ENCODE assay signal across 8 cellular contexts in the genomic region with DNA sequence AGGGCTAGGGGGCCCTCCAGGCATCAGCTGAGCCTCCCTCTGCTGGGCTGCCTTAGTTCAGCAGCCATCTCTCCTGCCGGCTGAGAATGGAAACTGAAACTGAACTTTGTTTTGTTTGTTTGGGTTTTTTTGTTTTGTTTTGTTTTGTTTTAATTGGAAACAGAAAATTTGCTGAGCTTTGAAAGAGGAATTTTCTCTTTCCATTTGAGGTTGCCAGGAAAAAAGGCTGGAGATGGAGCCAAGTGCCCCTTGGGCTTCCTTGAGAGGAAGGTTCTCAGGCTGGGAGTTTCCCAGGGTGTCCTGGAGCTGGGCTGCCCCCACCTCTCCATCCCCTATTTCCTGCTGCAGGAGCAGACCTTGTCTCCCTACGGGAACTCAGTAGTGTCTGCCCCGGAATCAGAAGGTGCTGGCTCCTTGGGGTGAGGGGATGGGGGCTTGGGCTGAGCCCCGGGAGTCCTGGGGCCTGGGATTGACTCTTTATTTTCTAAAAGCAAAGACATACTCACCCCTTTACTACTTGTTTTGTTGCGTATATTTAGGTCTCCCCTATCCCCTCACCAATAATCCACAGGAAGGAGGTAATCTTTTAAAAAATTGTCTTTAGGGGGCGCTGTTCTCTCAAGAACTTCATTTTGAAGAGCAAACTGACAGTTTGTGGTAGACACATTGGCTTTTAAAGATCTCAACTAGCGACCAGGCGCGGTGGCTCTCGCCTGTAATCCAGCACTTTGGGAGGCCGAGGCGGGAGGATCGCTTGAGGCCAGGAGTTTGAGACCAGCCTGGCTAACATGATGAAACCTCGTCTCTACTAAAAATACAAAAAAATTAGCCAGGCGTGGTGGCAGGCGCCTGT. TPM values are rescaled to one million over a fixed set of nuclear protein-coding genes. Genes with fewer than 3 reads are reported as not detected.
A peak's percentile ranks its signal among the peaks of the same experiment; 100 is the strongest.
DNase-seq lines count a peak whose midpoint lies in the region; ATAC-seq and TF ChIP-seq lines count a peak whose summit lies in the region.

No MANE protein-coding gene starts in this region.

- H3K4me3 Mint-ChIP-seq in GM23338: peak overlapping the region; percentile 58
- H3K4me3 Mint-ChIP-seq in MCF 10A (ENCODE audit: unreplicated experiment): no peak overlapping the region

- H4K20me1 ChIP-seq in GM23338 (replicated peaks; ENCODE audit: insufficient read depth): no peaks in the 10 kb centered on the region

- H2AFZ ChIP-seq in GM23338: peak overlapping the region; percentile 35

- 0 out of 2 replicates have a peak overlapping the region, but pooled peaks have one; percentile 13 for H3K27ac ChIP-seq in GM23338 (ENCODE audit: low read depth)

- peaks cover 6% of the 10 kb centered on the region for H3K27me3 Mint-ChIP-seq in GM23338 (ENCODE audit: insufficient read depth, low read depth, poor library complexity)
- H3K27me3 Mint-ChIP-seq in MCF 10A (ENCODE audit: insufficient read depth, unreplicated experiment): no peaks in the 10 kb centered on the region

- peak; percentile 14 for DNase-seq in DMS153 (lab: John Stamatoyannopoulos, UW)
- DNase-seq in DMS153 treated with DMSO at 0.1 percent for 48 hours (lab: John Stamatoyannopoulos, UW; ENCODE audit: unreplicated experiment): no peak
- peak; percentile 96 for DNase-seq in GM23338 (ENCODE audit: low spot score)
- peak; percentile 63 for DNase-seq in LHCN-M2 (ENCODE audit: low read depth)
- DNase-seq in T-helper 9 cell: peak; percentile 41
- peak; percentile 52 for DNase-seq in MCF 10A (ENCODE audit: unreplicated experiment)
- DNase-seq in iPS-NIHi11 (ENCODE audit: low spot score): peak; percentile 51
- DNase-seq in stimulated activated CD4-positive, alpha-beta T cell treated with anti-CD3 and anti-CD28 coated beads, Interleukin-1b, Interleukin-23, amount 100 ng/mL, for 48 hours: peak; percentile 55

- no peaks in the 10 kb centered on the region for H3F3A ChIP-seq in GM23338 (replicated peaks; ENCODE audit: low read depth)

- peak; percentile 94 for ATAC-seq in GM23338

- no peaks in the 10 kb centered on the region for H3K9me2 ChIP-seq in GM23338 (ENCODE audit: insufficient read depth)

- CTCF ChIA-PET in MCF 10A (lab: Yijun Ruan, JAX): interaction anchor here (0.5 to 1.2 kb wide), 14 partner anchors 14 to 1332 kb away, joined by 3 to 5 read pairs (median 3); no protein-coding TSS in a partner anchor

- H3K27me3 ChIP-seq in GM23338 (ENCODE audit: insufficient read depth): no peaks in the 10 kb centered on the region

- peak; percentile 62 to 86 for TF ChIP-seq CTCF in GM23338 (conservative IDR thresholded peaks at IDR 0.05; ENCODE audit: low read depth in 2 of 2)
- peak; percentile 52 for TF ChIP-seq CTCF in MCF 10A (IDR thresholded peaks at IDR 0.05; ENCODE audit: unreplicated experiment)

- no peaks in the 10 kb centered on the region for H3K4me1 ChIP-seq in GM23338 (ENCODE audit: insufficient read depth)

- no peaks in the 10 kb centered on the region for H3K36me3 Mint-ChIP-seq in GM23338 (ENCODE audit: low read depth)
- peaks cover 6% of the 10 kb centered on the region for H3K36me3 Mint-ChIP-seq in MCF 10A (ENCODE audit: insufficient read depth, unreplicated experiment)

- H3K4me3 ChIP-seq in GM23338: peak overlapping the region; percentile 34

- H3K27ac Mint-ChIP-seq in GM23338 (peak overlapping the region; percentile 83; the same call in 1 of the 2 replicates), MCF 10A (ENCODE audit: low read depth, unreplicated experiment) (no peak overlapping the region)

- BruUV-seq in MCF 10A (replicated peaks; lab: Mats Ljungman, UMichigan): no TSS peak

- H3K36me3 ChIP-seq in GM23338 (ENCODE audit: insufficient read depth): no peaks in the 10 kb centered on the region

- H3K4me2 ChIP-seq in GM23338: peak overlapping the region; percentile 66

- POLR2A ChIA-PET in MCF 10A (lab: Yijun Ruan, JAX): interaction anchor here (1.0 kb wide), 1 partner anchor 53 kb away, joined by 3 read pairs; no protein-coding TSS in a partner anchor

- H3K4me1 Mint-ChIP-seq in GM23338 (peaks cover 6% of the 10 kb centered on the region), MCF 10A (ENCODE audit: insufficient read depth, unreplicated experiment) (no peaks in the 10 kb centered on the region)

- intact Hi-C loops in MCF 10A (cut with micrococcal nuclease): loop anchor here (2.0 to 5.0 kb wide), 5 partner anchors 36 to 382 kb away; no protein-coding TSS in a partner anchor

- H3K79me2 ChIP-seq in GM23338 (replicated peaks; ENCODE audit: insufficient read depth): no peaks in the 10 kb centered on the region

- H3K9me3 Mint-ChIP-seq in GM23338 (no peaks in the 10 kb centered on the region), MCF 10A (ENCODE audit: unreplicated experiment) (no peaks in the 10 kb centered on the region)

TF ChIP-seq in GM23338, 12 proteins besides CTCF, POLR2A, EP300 and RAD21 (continues in another document):
- TF ChIP-seq POLR2AphosphoS5 (IDR thresholded peaks at IDR 0.05; ENCODE audit: low read depth) (no peak), ZNF331 (CRISPR knock-in tag; IDR thresholded peaks at IDR 0.05; ENCODE audit: low read depth) (no peak), NANOG (IDR thresholded peaks at IDR 0.05; ENCODE audit: borderline replicate concordance) (no peak), EZH2phosphoT487 (IDR thresholded peaks at IDR 0.05; ENCODE audit: unreplicated experiment) (no peak)
- TF ChIP-seq, protein P1, sequence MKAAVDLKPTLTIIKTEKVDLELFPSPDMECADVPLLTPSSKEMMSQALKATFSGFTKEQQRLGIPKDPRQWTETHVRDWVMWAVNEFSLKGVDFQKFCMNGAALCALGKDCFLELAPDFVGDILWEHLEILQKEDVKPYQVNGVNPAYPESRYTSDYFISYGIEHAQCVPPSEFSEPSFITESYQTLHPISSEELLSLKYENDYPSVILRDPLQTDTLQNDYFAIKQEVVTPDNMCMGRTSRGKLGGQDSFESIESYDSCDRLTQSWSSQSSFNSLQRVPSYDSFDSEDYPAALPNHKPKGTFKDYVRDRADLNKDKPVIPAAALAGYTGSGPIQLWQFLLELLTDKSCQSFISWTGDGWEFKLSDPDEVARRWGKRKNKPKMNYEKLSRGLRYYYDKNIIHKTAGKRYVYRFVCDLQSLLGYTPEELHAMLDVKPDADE (IDR thresholded peaks at IDR 0.05): no peak

RNA-seq across cellular contexts. Expression of a gene that starts 21.3 kb away (rescaled TPM):
- not detected in 2 replicates for total RNA-seq in GM23338 (2014; rRNA removed; shearing (Covaris generic))
- not detected in 2 replicates for polyA plus RNA-seq in GM23338 (2016; fragmentation: Nextera tagmentation; extraction: Ambion mirVana)
- total RNA-seq in LHCN-M2 (2014; rRNA removed) (4.3 and 4.5 TPM in 2 replicates), MCF 10A (2022) (0.29 and 0.47 TPM in 2 replicates)
- polyA plus RNA-seq in LHCN-M2 (2012): 0.46 TPM

RNA-seq across cellular contexts. Expression of a gene that starts 44.1 kb away (rescaled TPM):
- total RNA-seq in GM23338 (2014; rRNA removed; shearing (Covaris generic)): 9.8 and 15.2 TPM in 2 replicates
- 19.6 and 20.7 TPM in 2 replicates for polyA plus RNA-seq in GM23338 (2016; fragmentation: Nextera tagmentation; extraction: Ambion mirVana)
- 12.8 and 18.1 TPM in 2 replicates for total RNA-seq in LHCN-M2 (2014; rRNA removed)
- 13.9 TPM for polyA plus RNA-seq in LHCN-M2 (2012)
- 15.5 and 18.9 TPM in 2 replicates for total RNA-seq in MCF 10A (2022)
